In the genomic region with DNA sequence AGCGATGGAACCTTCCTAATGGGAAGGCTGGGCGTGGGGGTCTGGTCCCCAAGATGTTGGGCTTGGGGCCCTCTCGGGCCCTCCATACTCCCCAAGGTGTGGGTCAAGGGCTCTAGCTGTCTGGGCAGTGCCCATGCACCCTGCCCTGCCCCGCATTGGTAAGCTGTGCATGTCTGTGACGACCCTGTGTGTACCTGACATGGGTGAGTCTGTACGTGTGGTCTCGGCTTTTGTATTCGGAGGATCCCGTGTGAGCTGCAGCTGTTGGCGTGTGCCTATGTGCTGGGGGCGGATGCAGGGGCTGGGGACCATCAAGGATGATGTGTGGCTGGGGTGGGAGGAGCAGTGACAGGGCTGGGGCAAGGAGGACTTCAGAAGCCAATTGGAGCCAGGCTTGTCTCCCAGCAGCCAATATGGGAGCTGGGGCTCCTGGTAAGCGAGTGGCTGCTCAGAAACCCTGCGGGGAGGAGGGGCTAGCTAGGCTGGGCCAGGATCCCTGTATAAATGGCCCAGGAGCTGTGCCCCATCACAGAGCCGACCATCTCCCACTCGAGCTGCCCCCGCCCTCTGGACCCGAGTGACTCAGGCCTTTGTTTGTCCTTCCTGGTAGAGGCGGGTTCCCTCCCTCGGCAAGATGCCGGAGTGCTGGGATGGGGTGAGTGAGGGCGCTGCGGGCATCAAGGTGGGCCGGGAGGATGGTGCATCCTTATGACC, we compare ENCODE assay signal across 8 cellular contexts. TPM values are rescaled to one million over a fixed set of nuclear protein-coding genes. Genes with fewer than 3 reads are reported as not detected.
DNase-seq lines count a peak whose midpoint lies in the region; ATAC-seq and TF ChIP-seq lines count a peak whose summit lies in the region.

A gene with protein sequence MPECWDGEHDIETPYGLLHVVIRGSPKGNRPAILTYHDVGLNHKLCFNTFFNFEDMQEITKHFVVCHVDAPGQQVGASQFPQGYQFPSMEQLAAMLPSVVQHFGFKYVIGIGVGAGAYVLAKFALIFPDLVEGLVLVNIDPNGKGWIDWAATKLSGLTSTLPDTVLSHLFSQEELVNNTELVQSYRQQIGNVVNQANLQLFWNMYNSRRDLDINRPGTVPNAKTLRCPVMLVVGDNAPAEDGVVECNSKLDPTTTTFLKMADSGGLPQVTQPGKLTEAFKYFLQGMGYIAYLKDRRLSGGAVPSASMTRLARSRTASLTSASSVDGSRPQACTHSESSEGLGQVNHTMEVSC (plus strand): TSS at position 529 of the 714 bp plus-strand sequence. CDS start 106 bp downstream, at position 635.

- H3K4me1 ChIP-seq in PC-9 (replicated peaks; ENCODE audit: insufficient read depth) (0 out of 2 replicates have a peak, but pooled peaks cover 7% of the 10 kb centered on the region), rectal smooth muscle tissue (ENCODE audit: control insufficient read depth, insufficient read depth, low read length) (peaks cover 5% of the 10 kb centered on the region)

- no peak within 1 kb of the TSS for H3K27ac ChIP-seq in PC-9
- no peak within 1 kb of the TSS for H3K27ac ChIP-seq in rectal smooth muscle tissue (ENCODE audit: low read depth, low read length)

- no peaks in the 10 kb centered on the region for H3K9me2 ChIP-seq in PC-9 (ENCODE audit: insufficient read depth)

- H3F3A ChIP-seq in PC-9 (ENCODE audit: insufficient read depth, low read depth) = peaks cover 15% of the 10 kb centered on the region; the same call in 1 of the 2 replicates

- peaks cover 5% of the 10 kb centered on the region for H3K36me3 Mint-ChIP-seq in MCF 10A (ENCODE audit: insufficient read depth, unreplicated experiment)

- no peak within 1 kb of the TSS for H2AFZ ChIP-seq in PC-9

- CTCF ChIA-PET in PC-9 (lab: Charles Lee) = no interaction called here
- CTCF ChIA-PET in MCF 10A (lab: Yijun Ruan, JAX) = interaction anchor here (0.6 to 1.0 kb wide), 4 partner anchors 11 to 301 kb away, joined by 3 to 6 read pairs (median 3); no protein-coding TSS in a partner anchor

- H4K20me1 ChIP-seq in PC-9 (ENCODE audit: insufficient read depth) = no peaks in the 10 kb centered on the region

- intact Hi-C loops in PC-9 (cut with micrococcal nuclease; ENCODE audit: unreplicated experiment) = no loop called here
- intact Hi-C loops in MCF 10A (cut with micrococcal nuclease) = loop anchor here (5.0 kb wide), 1 partner anchor 163 kb away; no protein-coding TSS in a partner anchor

- no peaks in the 10 kb centered on the region for H3K79me2 ChIP-seq in PC-9 (ENCODE audit: low read depth)

- no peak within 1 kb of the TSS for H3K27ac Mint-ChIP-seq in MCF 10A (ENCODE audit: low read depth, unreplicated experiment)

- H3K4me3 ChIP-seq in PC-9 = peak within 1 kb of the TSS; percentile 11; the same call in 1 of the 2 replicates
- H3K4me3 ChIP-seq in rectal smooth muscle tissue (ENCODE audit: low read length) = peak within 1 kb of the TSS; percentile 34

- no peak within 1 kb of the TSS for H3K9ac ChIP-seq in rectal smooth muscle tissue (ENCODE audit: low read length)

- no peaks in the 10 kb centered on the region for H3K9me3 Mint-ChIP-seq in MCF 10A (ENCODE audit: unreplicated experiment)

- no peak within 1 kb of the TSS for H3K4me3 Mint-ChIP-seq in MCF 10A (ENCODE audit: unreplicated experiment)

- no peaks in the 10 kb centered on the region for H3K27me3 ChIP-seq in PC-9 (ENCODE audit: insufficient read depth, low read depth)
- peaks cover 29% of the 10 kb centered on the region for H3K27me3 ChIP-seq in rectal smooth muscle tissue (ENCODE audit: control insufficient read depth, insufficient read depth, low read length)

- TF ChIP-seq CTCF in PC-9 (conservative IDR thresholded peaks at IDR 0.05) (no peak), MCF 10A (IDR thresholded peaks at IDR 0.05; ENCODE audit: unreplicated experiment) (no peak)

- H3K4me1 Mint-ChIP-seq in MCF 10A (ENCODE audit: insufficient read depth, unreplicated experiment) = no peaks in the 10 kb centered on the region

- H3K4me2 ChIP-seq in PC-9 = peak within 1 kb of the TSS; percentile 60

- no peaks in the 10 kb centered on the region for H3K36me3 ChIP-seq in PC-9 (ENCODE audit: low read depth)
- H3K36me3 ChIP-seq in rectal smooth muscle tissue (ENCODE audit: control insufficient read depth, insufficient read depth, low read length) = no peaks in the 10 kb centered on the region

- DNase-seq in ACHN (peak; percentile 96), PC-9 (peak; percentile 61 to 74), MCF 10A (ENCODE audit: unreplicated experiment) (peak; percentile 43), hypothalamus (lab: John Stamatoyannopoulos, UW) (peak in 49 of 51 donors; percentile 34 to 98 (median 88)), SIG-M5 (lab: John Stamatoyannopoulos, UW) (no peak)

- ATAC-seq in GM18519 (IDR thresholded peaks at IDR 0.05; ENCODE audit: low FRiP score, unreplicated experiment) (peak; percentile 32), HG03565 (IDR thresholded peaks at IDR 0.05; ENCODE audit: unreplicated experiment) (peak; percentile 69)

- no TSS peak for BruUV-seq in PC-9 (replicated peaks; lab: Mats Ljungman, UMichigan)
- BruUV-seq in MCF 10A (replicated peaks; lab: Mats Ljungman, UMichigan) = no TSS peak

- H3K27me3 Mint-ChIP-seq in MCF 10A (ENCODE audit: insufficient read depth, unreplicated experiment) = no peaks in the 10 kb centered on the region

- in situ Hi-C loops in ACHN (cut with HindIII; ENCODE audit: low pct_ligation_motif_present, low pct_unique_long_range_greater_than_20kb, low sequenced_read_pairs) = no loop called here

- no peaks in the 10 kb centered on the region for H3K9me3 ChIP-seq in PC-9 (ENCODE audit: insufficient read depth, low read depth)

- POLR2A ChIA-PET in PC-9 (lab: Charles Lee; ENCODE audit: unreplicated experiment) = interaction anchor here (0.6 kb wide), 3 partner anchors 119 to 576 kb away, joined by 3 to 5 read pairs (median 4); no protein-coding TSS in a partner anchor
- POLR2A ChIA-PET in MCF 10A (lab: Yijun Ruan, JAX) = no interaction called here

RNA-seq across cellular contexts. Expression of the gene that starts here (rescaled TPM):
- 4.8 and 6.0 TPM in 2 replicates for total RNA-seq in PC-9 (2021)
- not detected in 2 replicates for total RNA-seq in MCF 10A (2022)

Comparison
In these comparisons a context has a peak if more than half of its experiments do, and no peak if none do; other contexts are left out.
1. Peak in DNase-seq in MCF 10A; RNA of the gene not detected or under 1 TPM.